Comparison of ENCODE assay signal across 8 cellular contexts in the genomic region with DNA sequence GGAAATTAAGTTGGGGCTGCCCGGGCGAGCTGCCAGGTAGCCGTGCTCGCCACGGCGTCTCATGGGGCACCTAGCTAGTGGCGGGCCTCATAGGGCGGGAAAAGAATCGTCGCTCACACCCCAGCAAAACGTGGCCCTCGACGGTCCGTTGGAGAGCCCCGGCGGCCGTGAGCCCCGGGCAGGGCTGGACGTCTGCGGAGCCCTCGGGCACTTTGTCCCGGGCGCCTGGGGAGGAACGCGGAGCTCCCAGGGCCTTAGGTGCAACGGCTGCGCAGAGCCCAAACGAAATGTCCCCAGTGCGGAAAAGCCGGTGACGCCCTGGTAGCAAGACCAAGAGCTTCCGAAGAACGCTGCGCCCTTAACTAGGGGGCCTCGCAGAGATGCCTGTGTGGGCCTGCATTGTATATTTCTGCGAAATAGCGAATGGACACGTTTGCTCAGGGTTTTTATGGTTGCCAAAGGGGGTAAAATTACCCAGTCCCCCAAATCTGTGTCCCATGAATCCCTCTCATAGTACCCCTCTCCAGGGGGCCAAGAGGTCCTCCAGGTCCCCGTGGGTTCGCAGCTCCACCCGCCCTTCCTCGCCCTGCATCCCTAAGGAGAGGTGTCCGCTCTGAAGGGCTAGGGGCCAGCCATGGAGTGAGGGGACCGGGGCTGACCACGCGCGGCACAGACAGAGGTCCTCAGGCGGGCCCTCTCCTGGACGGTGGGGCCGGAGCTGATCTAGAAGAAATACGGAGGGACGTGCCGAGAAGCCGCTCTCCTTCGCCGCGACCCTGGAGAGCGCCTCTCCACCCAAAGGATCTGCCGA. TPM values are rescaled to one million over a fixed set of nuclear protein-coding genes. Genes with fewer than 3 reads are reported as not detected.
A peak's percentile ranks its signal among the peaks of the same experiment; 100 is the strongest.
DNase-seq lines count a peak whose midpoint lies in the region; ATAC-seq, FAIRE-seq and TF ChIP-seq lines count a peak whose summit lies in the region.

No MANE protein-coding gene starts in this region.

- ATAC-seq in Right ventricle myocardium inferior, result peak; percentile 1
- no peak for ATAC-seq in GM21390 (IDR thresholded peaks at IDR 0.05; ENCODE audit: unreplicated experiment)

- H3K36me3 ChIP-seq in colonic mucosa, result no peaks in the 10 kb centered on the region

- H3K27ac ChIP-seq in colonic mucosa, result no peak overlapping the region

- DNase-seq in Right ventricle myocardium inferior (ENCODE audit: missing footprints) (no peak), cardiac septum (ENCODE audit: low spot score) (no peak), colonic mucosa (peak; percentile 22), urothelium cell line (ENCODE audit: low spot score) (no peak), NCI-H2029 (lab: John Stamatoyannopoulos, UW) (no peak), COLO668 (lab: John Stamatoyannopoulos, UW; ENCODE audit: unreplicated experiment) (no peak)

- H3K4me3 ChIP-seq in colonic mucosa, result peak overlapping the region; percentile 54

- H3K9me3 ChIP-seq in colonic mucosa, result no peaks in the 10 kb centered on the region

- peaks cover 31% of the 10 kb centered on the region for H3K4me1 Mint-ChIP-seq in nephron

- no peak for FAIRE-seq in urothelium cell line (lab: Jason Lieb, UNC)

- H3K4me1 ChIP-seq in colonic mucosa, result no peaks in the 10 kb centered on the region

- TF ChIP-seq CTCF in colonic mucosa (IDR thresholded peaks at IDR 0.05), result no peak
- no peak for TF ChIP-seq CTCF in nephron (IDR thresholded peaks at IDR 0.05; ENCODE audit: unreplicated experiment in 3 of 3)

- H3K27me3 Mint-ChIP-seq in nephron (ENCODE audit: low read depth), result peaks cover 82% of the 10 kb centered on the region

- peak overlapping the region; percentile 92 to 96 (median 95) for H3K4me3 Mint-ChIP-seq in nephron

- no peaks in the 10 kb centered on the region for H3K36me3 Mint-ChIP-seq in nephron (ENCODE audit: low read depth)

- peak overlapping the region in 1 of 2 donors; percentile 35 for H3K9ac ChIP-seq in colonic mucosa (ENCODE audit: low read depth in 2 of 2, low read length in 2 of 2)

- peaks cover 50% of the 10 kb centered on the region for H3K27me3 ChIP-seq in colonic mucosa

- intact Hi-C loops in Right ventricle myocardium inferior (cut with DNase I), result loop anchor here (2.0 to 5.0 kb wide), 3 partner anchors 220 to 745 kb away; no protein-coding TSS in a partner anchor
- intact Hi-C loops in cardiac septum (cut with DNase I), result loop anchor here (10.0 kb wide), 1 partner anchor 737 kb away; no protein-coding TSS in a partner anchor
- intact Hi-C loops in colonic mucosa (cut with DNase I), result loop anchor here (10.0 kb wide), 1 partner anchor 487 kb away; no protein-coding TSS in a partner anchor

- no peaks in the 10 kb centered on the region for H3K9me3 Mint-ChIP-seq in nephron

- no peak overlapping the region for H3K27ac Mint-ChIP-seq in nephron

RNA-seq across cellular contexts. Expression of gene SFMBT2, which starts 1.0 kb away (rescaled TPM):
- total RNA-seq in Right ventricle myocardium inferior (9.6 TPM), cardiac septum (14.2 TPM), colonic mucosa (1 to 10 TPM; 2.3 to 3.5 TPM)
